14 cellular contexts compared by ENCODE assay signal in the genomic region with DNA sequence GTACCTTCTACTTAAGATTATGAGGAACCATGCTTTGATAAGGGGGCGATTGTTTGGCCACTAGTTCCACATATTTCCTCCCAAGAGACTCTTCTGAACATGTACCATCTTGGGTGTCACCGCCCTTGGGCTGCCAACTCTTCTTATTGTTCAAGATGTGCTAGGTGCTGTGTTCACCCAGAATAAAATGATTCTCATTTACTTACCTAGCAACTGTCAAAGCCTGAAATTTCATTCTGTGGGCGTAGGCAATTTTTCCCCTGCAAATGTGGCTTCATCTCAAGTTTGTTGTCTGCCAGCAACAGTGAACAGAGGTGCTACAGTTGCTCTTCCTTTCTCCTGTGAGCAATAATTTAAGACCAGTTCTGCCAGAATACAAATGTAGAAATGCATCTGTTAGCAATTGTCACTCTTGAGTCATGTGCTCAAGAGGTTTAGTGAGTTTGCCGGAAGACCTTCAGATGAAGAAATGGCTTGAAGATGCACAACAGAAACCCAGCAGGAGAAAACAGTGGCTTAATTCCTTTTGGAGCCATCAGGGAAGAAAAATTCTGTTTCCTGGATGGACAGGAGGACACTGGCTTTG. TPM values are rescaled to one million over a fixed set of nuclear protein-coding genes. Genes with fewer than 3 reads are reported as not detected.
"Had no signal": no experiment of that assay in that cellular context is flagged by ENCODE, and none has a peak within 500 bp of the region (broad histone marks: within the 10 kb centered on the region; RNA-seq: fewer than 3 reads in every experiment).

No MANE protein-coding gene starts in this region.

- H3K4me1 ChIP-seq: body of pancreas, testis had no signal

- H3K27ac ChIP-seq: body of pancreas, neutrophil, right atrium auricular region, skin epidermis, testis had no signal

- DNase-seq: activated CD4-positive, alpha-beta T cell treated with anti-CD3 and anti-CD28 coated beads, Interleukin-2, amount 50 U/mL, for 1 hour; activated CD8-positive, alpha-beta memory T cell treated with anti-CD3 and anti-CD28 coated beads for 24 hours; activated gamma-delta T cell treated with Interleukin-2 at 50 U/mL for 16 hours; amygdala; body of pancreas; cerebellar nuclear complex; effector CD8-positive, alpha-beta T cell; left ventricle myocardium superior; naive thymus-derived CD8-positive, alpha-beta T cell; testis had no signal

- H3K27me3 ChIP-seq: body of pancreas, neutrophil, right atrium auricular region, testis had no signal

- H3K36me3 ChIP-seq: neutrophil, right atrium auricular region had no signal

- H3K9me3 ChIP-seq: body of pancreas, neutrophil, right atrium auricular region, testis had no signal

- ATAC-seq: activated CD4-positive, CD25-positive, alpha-beta regulatory T cell treated with anti-CD3 and anti-CD28 coated beads, Interleukin-2, amount 50 U/mL, for 24 hours; body of pancreas; naive thymus-derived CD8-positive, alpha-beta T cell had no signal

- H3K4me3 ChIP-seq: body of pancreas, right atrium auricular region, skin epidermis, testis had no signal

RNA-seq across cellular contexts. Expression of a gene that starts 41.3 kb away (rescaled TPM):
- total RNA-seq: naive thymus-derived CD8-positive, alpha-beta T cell had no signal
